Comparison of ENCODE assay signal across 1 cellular context in the genomic region with DNA sequence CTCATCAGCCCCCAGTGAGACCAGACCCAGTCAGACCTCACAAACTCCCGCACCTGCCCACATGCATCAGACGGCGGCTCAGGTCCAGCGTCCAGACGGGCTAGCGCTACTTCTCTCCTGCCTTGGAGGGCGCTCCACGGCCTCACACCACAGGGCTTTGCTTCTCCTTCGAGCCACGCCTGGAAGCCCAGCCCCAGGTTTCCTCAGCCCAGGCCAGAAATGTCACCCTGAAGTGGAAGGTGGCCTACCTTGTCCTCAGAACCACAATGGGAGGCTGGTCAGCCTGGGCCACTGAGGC.
TF ChIP-seq lines count a peak whose summit lies in the region.

No MANE protein-coding gene starts in this region.

TF ChIP-seq in HCT116, 20 proteins besides CTCF, POLR2A, EP300 and RAD21 (continued from another document):
- TF ChIP-seq, protein P1, sequence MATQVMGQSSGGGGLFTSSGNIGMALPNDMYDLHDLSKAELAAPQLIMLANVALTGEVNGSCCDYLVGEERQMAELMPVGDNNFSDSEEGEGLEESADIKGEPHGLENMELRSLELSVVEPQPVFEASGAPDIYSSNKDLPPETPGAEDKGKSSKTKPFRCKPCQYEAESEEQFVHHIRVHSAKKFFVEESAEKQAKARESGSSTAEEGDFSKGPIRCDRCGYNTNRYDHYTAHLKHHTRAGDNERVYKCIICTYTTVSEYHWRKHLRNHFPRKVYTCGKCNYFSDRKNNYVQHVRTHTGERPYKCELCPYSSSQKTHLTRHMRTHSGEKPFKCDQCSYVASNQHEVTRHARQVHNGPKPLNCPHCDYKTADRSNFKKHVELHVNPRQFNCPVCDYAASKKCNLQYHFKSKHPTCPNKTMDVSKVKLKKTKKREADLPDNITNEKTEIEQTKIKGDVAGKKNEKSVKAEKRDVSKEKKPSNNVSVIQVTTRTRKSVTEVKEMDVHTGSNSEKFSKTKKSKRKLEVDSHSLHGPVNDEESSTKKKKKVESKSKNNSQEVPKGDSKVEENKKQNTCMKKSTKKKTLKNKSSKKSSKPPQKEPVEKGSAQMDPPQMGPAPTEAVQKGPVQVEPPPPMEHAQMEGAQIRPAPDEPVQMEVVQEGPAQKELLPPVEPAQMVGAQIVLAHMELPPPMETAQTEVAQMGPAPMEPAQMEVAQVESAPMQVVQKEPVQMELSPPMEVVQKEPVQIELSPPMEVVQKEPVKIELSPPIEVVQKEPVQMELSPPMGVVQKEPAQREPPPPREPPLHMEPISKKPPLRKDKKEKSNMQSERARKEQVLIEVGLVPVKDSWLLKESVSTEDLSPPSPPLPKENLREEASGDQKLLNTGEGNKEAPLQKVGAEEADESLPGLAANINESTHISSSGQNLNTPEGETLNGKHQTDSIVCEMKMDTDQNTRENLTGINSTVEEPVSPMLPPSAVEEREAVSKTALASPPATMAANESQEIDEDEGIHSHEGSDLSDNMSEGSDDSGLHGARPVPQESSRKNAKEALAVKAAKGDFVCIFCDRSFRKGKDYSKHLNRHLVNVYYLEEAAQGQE (IDR thresholded peaks at IDR 0.05; ENCODE audit: low read depth): no peak
- TF ChIP-seq ZFX (IDR thresholded peaks at IDR 0.05) (no peak), SP1 (IDR thresholded peaks at IDR 0.05; ENCODE audit: low read depth) (no peak), EGR1 (IDR thresholded peaks at IDR 0.05; ENCODE audit: low read depth) (no peak), FOSL1 (IDR thresholded peaks at IDR 0.05; ENCODE audit: low read depth) (no peak), EZH2 (IDR thresholded peaks at IDR 0.05) (no peak), JUND (IDR thresholded peaks at IDR 0.05) (no peak), SIN3A (IDR thresholded peaks at IDR 0.05; ENCODE audit: low read depth) (no peak), CEBPB (IDR thresholded peaks at IDR 0.05; ENCODE audit: low read depth) (no peak), POLR2AphosphoS5 (IDR thresholded peaks at IDR 0.05; ENCODE audit: low read depth, low read length) (no peak), ZNF274 (IDR thresholded peaks at IDR 0.05; ENCODE audit: low read depth, low read length) (no peak), ELF1 (IDR thresholded peaks at IDR 0.05; ENCODE audit: borderline replicate concordance, low read depth) (no peak)
- TF ChIP-seq, protein P2, sequence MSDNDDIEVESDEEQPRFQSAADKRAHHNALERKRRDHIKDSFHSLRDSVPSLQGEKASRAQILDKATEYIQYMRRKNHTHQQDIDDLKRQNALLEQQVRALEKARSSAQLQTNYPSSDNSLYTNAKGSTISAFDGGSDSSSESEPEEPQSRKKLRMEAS (IDR thresholded peaks at IDR 0.05): no peak
- TF ChIP-seq, protein P3, sequence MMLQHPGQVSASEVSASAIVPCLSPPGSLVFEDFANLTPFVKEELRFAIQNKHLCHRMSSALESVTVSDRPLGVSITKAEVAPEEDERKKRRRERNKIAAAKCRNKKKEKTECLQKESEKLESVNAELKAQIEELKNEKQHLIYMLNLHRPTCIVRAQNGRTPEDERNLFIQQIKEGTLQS (IDR thresholded peaks at IDR 0.05): no peak
